20 cellular contexts compared by ENCODE assay signal in the genomic region with DNA sequence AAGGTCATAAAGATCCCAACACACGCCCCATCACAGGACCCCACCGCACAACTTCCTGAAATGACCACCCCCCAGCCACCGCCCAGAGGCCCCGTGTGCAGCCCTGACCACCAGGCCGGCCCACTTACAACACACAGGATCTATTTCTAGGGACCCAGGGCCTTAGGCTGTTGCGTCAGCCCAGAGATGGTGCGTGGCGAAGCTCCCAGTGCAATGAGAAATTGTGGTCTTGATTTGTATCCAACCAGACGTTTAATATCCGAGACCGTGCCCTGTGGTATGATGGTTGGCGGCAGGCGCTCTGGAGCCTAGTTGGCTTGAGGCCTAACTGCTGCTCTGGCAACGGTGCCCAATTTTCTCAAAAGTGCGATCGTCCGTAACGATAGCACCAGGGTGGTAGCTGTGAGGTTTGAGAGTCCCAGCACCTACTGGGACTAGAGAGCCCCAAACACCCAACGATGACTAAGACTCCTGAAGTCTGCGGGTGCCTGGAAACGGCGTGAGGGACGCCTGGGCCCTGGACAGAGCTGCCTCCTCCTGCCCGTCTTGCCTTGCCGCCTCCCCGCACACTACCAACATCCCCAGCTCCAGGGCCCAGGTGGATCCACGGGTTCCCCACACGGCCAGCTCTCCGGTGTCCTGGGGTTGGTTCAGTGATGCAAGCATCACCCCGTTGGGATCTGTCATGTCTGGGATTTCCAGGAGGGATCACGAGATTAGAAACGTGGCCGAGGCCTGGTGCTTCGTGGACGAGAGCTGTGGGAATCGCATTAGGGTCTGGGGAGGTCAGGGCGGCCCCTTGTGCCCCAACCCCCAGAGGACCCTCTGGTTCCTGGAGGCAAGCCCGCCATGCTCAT. TPM values are rescaled to one million over a fixed set of nuclear protein-coding genes. Genes with fewer than 3 reads are reported as not detected.
A peak's percentile ranks its signal among the peaks of the same experiment; 100 is the strongest.
DNase-seq lines count a peak whose midpoint lies in the region; ATAC-seq, FAIRE-seq and TF ChIP-seq lines count a peak whose summit lies in the region.
"Had no signal": no experiment of that assay in that cellular context is flagged by ENCODE, and none has a peak within 500 bp of the region (broad histone marks: within the 10 kb centered on the region; RNA-seq: fewer than 3 reads in every experiment).

No MANE protein-coding gene starts in this region.

- H3K4me1 ChIP-seq in BLaER1 = peaks cover 40% of the 10 kb centered on the region
- H3K4me1 ChIP-seq in CD8-positive, alpha-beta T cell (ENCODE audit: insufficient read depth, low read length) = peaks cover 7% of the 10 kb centered on the region
- H3K4me1 ChIP-seq: Caco-2 had no signal

- peak overlapping the region; percentile 96 for H3K4me2 ChIP-seq in BLaER1

- no peak for ATAC-seq in CD8-positive, alpha-beta T cell
- ATAC-seq in GM21576 (IDR thresholded peaks at IDR 0.05; ENCODE audit: unreplicated experiment) = no peak

- H3K27me3 ChIP-seq in BLaER1 = peaks cover 3% of the 10 kb centered on the region; the same call in 1 of the 2 replicates
- H3K27me3 ChIP-seq in CD8-positive, alpha-beta T cell (ENCODE audit: insufficient read depth, low read length) = no peaks in the 10 kb centered on the region
- 0 out of 2 replicates have a peak, but pooled peaks cover 3% of the 10 kb centered on the region for H3K27me3 ChIP-seq in MG63
- H3K27me3 ChIP-seq: right atrium auricular region, SJSA1 had no signal

- POLR2A ChIA-PET in CD8-positive, alpha-beta T cell (lab: Charles Lee) = no interaction called here

- no peaks in the 10 kb centered on the region for H4K20me1 ChIP-seq in BLaER1

- H3K36me3 Mint-ChIP-seq in CD8-positive, alpha-beta T cell = no peaks in the 10 kb centered on the region
- H3K36me3 Mint-ChIP-seq: activated naive CD4-positive, alpha-beta T cell treated with anti-CD3 and anti-CD28 coated beads, Interleukin-2, amount 50 U/mL, for 24 hours; stimulated activated memory B cell treated with anti-CD40 and anti-IgM and Interleukin-4, amounts not matched to agents 10 μg/mL and 1 μg/mL and 100 μg/mL, for 72 hours had no signal

- CTCF ChIA-PET in CD8-positive, alpha-beta T cell (lab: Charles Lee) = interaction anchor here (0.6 to 3.3 kb wide), 19 partner anchors 12 to 484 kb away, joined by 3 to 46 read pairs (median 6); no protein-coding TSS in a partner anchor

- peaks cover 18% of the 10 kb centered on the region for H3K4me1 Mint-ChIP-seq in CD8-positive, alpha-beta T cell (ENCODE audit: low read depth)

- no peaks in the 10 kb centered on the region for H3K36me3 ChIP-seq in BLaER1
- H3K36me3 ChIP-seq in CD8-positive, alpha-beta T cell (ENCODE audit: insufficient read depth, low read length) = no peaks in the 10 kb centered on the region
- no peaks in the 10 kb centered on the region for H3K36me3 ChIP-seq in MG63
- H3K36me3 ChIP-seq: esophagus squamous epithelium, right atrium auricular region, SJSA1, tibial artery had no signal

- no peak overlapping the region for H3K4me3 ChIP-seq in BLaER1
- H3K4me3 ChIP-seq in CD8-positive, alpha-beta T cell (ENCODE audit: low read depth, low read length) = no peak overlapping the region
- H3K4me3 ChIP-seq in MG63 = no peak overlapping the region
- H3K4me3 ChIP-seq: tibial artery had no signal

- no peak overlapping the region for H3K27ac ChIP-seq in BLaER1
- no peak overlapping the region for H3K27ac ChIP-seq in CD8-positive, alpha-beta T cell (ENCODE audit: low read depth, low read length)
- H3K27ac ChIP-seq: esophagus squamous epithelium, right atrium auricular region, SJSA1, tibial artery had no signal

- H3K9me3 ChIP-seq in BLaER1 = no peaks in the 10 kb centered on the region
- H3K9me3 ChIP-seq in CD8-positive, alpha-beta T cell (ENCODE audit: low read length) = no peaks in the 10 kb centered on the region
- H3K9me3 ChIP-seq in MG63 = 0 out of 2 replicates have a peak, but pooled peaks cover 2% of the 10 kb centered on the region
- H3K9me3 ChIP-seq: Caco-2, esophagus squamous epithelium, right atrium auricular region, SJSA1, tibial artery had no signal

- H3K27me3 Mint-ChIP-seq in CD8-positive, alpha-beta T cell (ENCODE audit: low read depth) = peaks cover 6% of the 10 kb centered on the region

- no peak for FAIRE-seq in RCC 7860 (lab: Jason Lieb, UNC)

- H3K27ac Mint-ChIP-seq in CD8-positive, alpha-beta T cell = peak overlapping the region; percentile 39
- H3K27ac Mint-ChIP-seq: activated naive CD4-positive, alpha-beta T cell treated with anti-CD3 and anti-CD28 coated beads, Interleukin-2, amount 50 U/mL, for 24 hours had no signal

- H3K4me3 Mint-ChIP-seq in CD8-positive, alpha-beta T cell = no peak overlapping the region

- no peak for TF ChIP-seq CTCF in CD8-positive, alpha-beta T cell (IDR thresholded peaks at IDR 0.05)

- intact Hi-C loops in CD8-positive, alpha-beta T cell (cut with DNase I, micrococcal nuclease) = loop anchor here (1.0 to 5.0 kb wide), 6 partner anchors 175 to 497 kb away; a partner anchor contains a TSS

- no peaks in the 10 kb centered on the region for H3K9me3 Mint-ChIP-seq in CD8-positive, alpha-beta T cell
- H3K9me3 Mint-ChIP-seq: activated naive CD4-positive, alpha-beta T cell treated with anti-CD3 and anti-CD28 coated beads, Interleukin-2, amount 50 U/mL, for 24 hours; stimulated activated memory B cell treated with anti-CD40 and anti-IgM and Interleukin-4, amounts not matched to agents 10 μg/mL and 1 μg/mL and 100 μg/mL, for 72 hours had no signal

- no peak for DNase-seq in CD8-positive, alpha-beta T cell
- DNase-seq in NCI-H2107 (lab: John Stamatoyannopoulos, UW) = peak; percentile 74
- DNase-seq in kidney tubule cell (ENCODE audit: low spot score) = peak; percentile 24
- no peak for DNase-seq in MG63
- no peak for DNase-seq in RCC 7860 (ENCODE audit: low spot score)
- DNase-seq: esophagus squamous epithelium had no signal

- H3K9ac ChIP-seq in BLaER1 = no peak overlapping the region

RNA-seq across cellular contexts. Expression of a gene that starts 32.4 kb away (rescaled TPM):
- total RNA-seq in CD8-positive, alpha-beta T cell = not detected
- total RNA-seq in MG63 (2014; rRNA removed; shearing (Covaris generic); ENCODE audit: low replicate concordance) = not detected in 2 replicates
- total RNA-seq: esophagus squamous epithelium; glomerular endothelial cell; NCI-H460; occipital lobe; right atrium auricular region; T-helper 2 cell treated with Interferon-gamma antibody and Interleukin-4, amounts not matched to agents 100 ng/mL and 5 ng/mL, for 36 hours had no signal

RNA-seq across cellular contexts. Expression of a gene that starts 56.2 kb away (rescaled TPM):
- total RNA-seq in CD8-positive, alpha-beta T cell = not detected
- total RNA-seq in MG63 (2014; rRNA removed; shearing (Covaris generic); ENCODE audit: low replicate concordance) = not detected in 2 replicates
- total RNA-seq: Caco-2; cerebellum; esophagus squamous epithelium; glomerular endothelial cell; left lobe of liver; NCI-H460; occipital lobe; right atrium auricular region; SJSA1; T-helper 2 cell treated with Interferon-gamma antibody and Interleukin-4, amounts not matched to agents 100 ng/mL and 5 ng/mL, for 36 hours had no signal

RNA-seq across cellular contexts. Expression of a gene that starts 57.1 kb away (rescaled TPM):
- total RNA-seq in CD8-positive, alpha-beta T cell = 10 to 100 TPM; 49.0 to 54.2 TPM
- 28.1 and 39.7 TPM in 2 replicates for total RNA-seq in MG63 (2014; rRNA removed; shearing (Covaris generic); ENCODE audit: low replicate concordance)

Comparison
In these comparisons a context has a peak if more than half of its experiments do, and no peak if none do; other contexts are left out.
1. DNase-seq: peak in NCI-H2107 (single experiment) and kidney tubule cell (single experiment); none in CD8-positive, alpha-beta T cell (0 of 7), MG63 (single experiment) and RCC 7860 (single experiment).